In genomic region chr16:70686376-70687171, GRCh38 we compare ENCODE assay signal across 9 cellular contexts. TPM values are rescaled to one million over a fixed set of nuclear protein-coding genes. Genes with fewer than 3 reads are reported as not detected.
DNase-seq lines count a peak whose midpoint lies in the region; ATAC-seq, FAIRE-seq and TF ChIP-seq lines count a peak whose summit lies in the region.
"Had no signal": no experiment of that assay in that cellular context is flagged by ENCODE, and none has a peak within 500 bp of the region (broad histone marks: within the 10 kb centered on the region; RNA-seq: fewer than 3 reads in every experiment).

No MANE protein-coding gene starts in this region.

- DNase-seq in NCI-H748 (lab: John Stamatoyannopoulos, UW; ENCODE audit: unreplicated experiment) (peak; percentile 9), NCI-H748 treated with DMSO at 0.1 percent for 48 hours (lab: John Stamatoyannopoulos, UW) (no peak), keratinocyte (ENCODE audit: low read depth, low spot score) (no peak), suprapubic skin (ENCODE audit: low spot score in 2 of 2) (no peak), cerebellar cortex (ENCODE audit: low spot score) (no peak)
- DNase-seq in activated naive CD8-positive, alpha-beta T cell treated with anti-CD3 and anti-CD28 coated beads, Interleukin-2, amount 50 U/mL, for 24 hours, result no peak

- H2AFZ ChIP-seq in keratinocyte (ENCODE audit: control insufficient read depth, low read length), result no peak overlapping the region

- H3K9me1 ChIP-seq in keratinocyte (ENCODE audit: control insufficient read depth, extremely low read depth, insufficient read depth, low read length), result no peaks in the 10 kb centered on the region

- no peak for TF ChIP-seq EP300 in suprapubic skin (IDR thresholded peaks at IDR 0.05)

- H3K9me3 ChIP-seq in keratinocyte (ENCODE audit: control insufficient read depth, low read depth, low read length) (no peaks in the 10 kb centered on the region), suprapubic skin (no peaks in the 10 kb centered on the region)

- ATAC-seq in activated naive CD8-positive, alpha-beta T cell treated with anti-CD3 and anti-CD28 coated beads, Interleukin-2, amount 50 U/mL, for 24 hours, result peak; percentile 5
- ATAC-seq in GM21529 (IDR thresholded peaks at IDR 0.05; ENCODE audit: unreplicated experiment) (no peak), HG03432 (IDR thresholded peaks at IDR 0.05; ENCODE audit: unreplicated experiment) (no peak)

- no peak for TF ChIP-seq POLR2A in suprapubic skin (IDR thresholded peaks at IDR 0.05)

- H3K4me3 Mint-ChIP-seq in activated naive CD8-positive, alpha-beta T cell treated with anti-CD3 and anti-CD28 coated beads, Interleukin-2, amount 50 U/mL, for 24 hours, result peak overlapping the region; percentile 40

- no peaks in the 10 kb centered on the region for H3K27me3 ChIP-seq in keratinocyte (ENCODE audit: control insufficient read depth, extremely low read depth, insufficient read depth, low read length)
- H3K27me3 ChIP-seq in suprapubic skin, result no peaks in the 10 kb centered on the region

- peak overlapping the region in 2 of 3 experiments; percentile 7 to 51 for H3K4me3 ChIP-seq in keratinocyte (ENCODE audit: control insufficient read depth in 2 of 3, extremely low read depth in 1 of 3, insufficient read depth in 2 of 3, low read depth in 1 of 3, low read length in 3 of 3)
- H3K4me3 ChIP-seq in suprapubic skin, result peak overlapping the region; percentile 85

- H3K4me1 Mint-ChIP-seq in activated naive CD8-positive, alpha-beta T cell treated with anti-CD3 and anti-CD28 coated beads, Interleukin-2, amount 50 U/mL, for 24 hours, result peaks cover 5% of the 10 kb centered on the region

- H3K79me2 ChIP-seq in keratinocyte (ENCODE audit: control insufficient read depth, insufficient read depth, low read length), result peaks cover 38% of the 10 kb centered on the region

- peak overlapping the region; percentile 48 for H3K4me2 ChIP-seq in keratinocyte (ENCODE audit: control insufficient read depth, extremely low read depth, insufficient read depth, low read depth, low read length)
- H3K4me2 ChIP-seq: KMS-11 had no signal

- FAIRE-seq in keratinocyte (lab: Jason Lieb, UNC), result no peak

- peaks cover 10% of the 10 kb centered on the region for H3K27me3 Mint-ChIP-seq in activated naive CD8-positive, alpha-beta T cell treated with anti-CD3 and anti-CD28 coated beads, Interleukin-2, amount 50 U/mL, for 24 hours

- H3K36me3 ChIP-seq in keratinocyte (ENCODE audit: control insufficient read depth in 2 of 2, extremely low read depth in 1 of 2, insufficient read depth in 2 of 2, low read length in 2 of 2) (peaks cover 2 to 10% of the 10 kb centered on the region in 2 experiments), suprapubic skin (no peaks in the 10 kb centered on the region)

- TF ChIP-seq CTCF in keratinocyte (optimal IDR thresholded peaks at IDR 0.05 in 1 of 3, IDR thresholded peaks at IDR 0.05 in 1 of 3, conservative IDR thresholded peaks at IDR 0.05 in 1 of 3; ENCODE audit: extremely low read depth in 1 of 3, insufficient read depth in 2 of 3, low read length in 3 of 3) (no peak), suprapubic skin (IDR thresholded peaks at IDR 0.05) (no peak)

- no peak overlapping the region for H3K27ac Mint-ChIP-seq in activated naive CD8-positive, alpha-beta T cell treated with anti-CD3 and anti-CD28 coated beads, Interleukin-2, amount 50 U/mL, for 24 hours

- H3K27ac ChIP-seq in keratinocyte (ENCODE audit: control insufficient read depth, insufficient read depth, low read length) (no peak overlapping the region), suprapubic skin (peak overlapping the region; percentile 91)
- H3K27ac ChIP-seq: KMS-11 had no signal

- peak overlapping the region; percentile 50 for H3K9ac ChIP-seq in keratinocyte (ENCODE audit: control insufficient read depth, extremely low read depth, insufficient read depth, low read length)
- H3K9ac ChIP-seq: KMS-11 had no signal

- peaks cover 3% of the 10 kb centered on the region for H4K20me1 ChIP-seq in keratinocyte (ENCODE audit: control insufficient read depth, extremely low read depth, insufficient read depth, low read length)

- H3K36me3 Mint-ChIP-seq in activated naive CD8-positive, alpha-beta T cell treated with anti-CD3 and anti-CD28 coated beads, Interleukin-2, amount 50 U/mL, for 24 hours (ENCODE audit: low read depth), result no peaks in the 10 kb centered on the region

- H3K4me1 ChIP-seq in keratinocyte (ENCODE audit: control insufficient read depth, extremely low read depth, insufficient read depth, low read length), result peaks cover 49% of the 10 kb centered on the region
- peaks cover 94% of the 10 kb centered on the region for H3K4me1 ChIP-seq in suprapubic skin

- H3K9me3 Mint-ChIP-seq in activated naive CD8-positive, alpha-beta T cell treated with anti-CD3 and anti-CD28 coated beads, Interleukin-2, amount 50 U/mL, for 24 hours, result no peaks in the 10 kb centered on the region

- WGBS in suprapubic skin, result 53% methylated on average over 3 of the region's 29 CpGs

- dilution Hi-C loops in keratinocyte (cut with MboI; ENCODE audit: extremely low pct_ligation_motif_present, low sequenced_read_pairs), result no loop called here

RNA-seq across cellular contexts. Expression of gene MTSS2, which starts 0.7 kb away (rescaled TPM):
- polyA plus RNA-seq in keratinocyte, result 13.3 to 22.3 TPM (median 21.8 TPM) in 3 replicates
- polyA plus RNA-seq in keratinocyte (2011; ENCODE audit: low read depth), result 24.4 TPM
- 15.5 and 40.8 TPM in 2 replicates for polyA plus RNA-seq in keratinocyte (2011; cell fraction: cytosol; rRNA removed)
- polyA plus RNA-seq in keratinocyte (2011; cell fraction: nucleus; rRNA removed), result 38.5 and 49.9 TPM in 2 replicates
- 16.8 and 39.7 TPM in 2 replicates for polyA plus RNA-seq in keratinocyte (2012; ENCODE audit: low replicate concordance)
- polyA minus RNA-seq in keratinocyte, result 12.8 to 45.1 TPM (median 20.7 TPM) in 3 replicates
- 52.2 TPM for polyA minus RNA-seq in keratinocyte (2011; cell fraction: cytosol; rRNA and poly(A)+ RNA removed)
- 20.7 and 31.0 TPM in 2 replicates for polyA minus RNA-seq in keratinocyte (2011; cell fraction: nucleus; rRNA and poly(A)+ RNA removed)
- total RNA-seq in suprapubic skin, result 10 to 100 TPM; 30.1 to 58.7 (median 42.6) TPM

RNA-seq across cellular contexts. Expression of gene IL34, which starts 40.2 kb away (rescaled TPM):
- 0.08 to 0.42 TPM (median 0.14 TPM) in 3 replicates for polyA plus RNA-seq in keratinocyte
- polyA plus RNA-seq in keratinocyte (2011; ENCODE audit: low read depth), result 1.8 TPM
- polyA plus RNA-seq in keratinocyte (2011; cell fraction: cytosol; rRNA removed), result 0.33 and 0.39 TPM in 2 replicates
- polyA plus RNA-seq in keratinocyte (2011; cell fraction: nucleus; rRNA removed), result 0.23 and 0.47 TPM in 2 replicates
- polyA plus RNA-seq in keratinocyte (2012; ENCODE audit: low replicate concordance), result 0.13 and 4.6 TPM in 2 replicates
- polyA minus RNA-seq in keratinocyte, result 0.73 TPM in 1 of 3 replicates, not detected in the others
- not detected for polyA minus RNA-seq in keratinocyte (2011; cell fraction: cytosol; rRNA and poly(A)+ RNA removed)
- 0.53 TPM in 1 of 2 replicates, not detected in the other for polyA minus RNA-seq in keratinocyte (2011; cell fraction: nucleus; rRNA and poly(A)+ RNA removed)
- total RNA-seq in suprapubic skin, result 100 to 1,000 TPM in 1 of 4 donors, 10 to 100 TPM in 3; 64.2 to 187 (median 92.5) TPM
